Comparison of ENCODE assay signal across 10 cellular contexts in the genomic region with DNA sequence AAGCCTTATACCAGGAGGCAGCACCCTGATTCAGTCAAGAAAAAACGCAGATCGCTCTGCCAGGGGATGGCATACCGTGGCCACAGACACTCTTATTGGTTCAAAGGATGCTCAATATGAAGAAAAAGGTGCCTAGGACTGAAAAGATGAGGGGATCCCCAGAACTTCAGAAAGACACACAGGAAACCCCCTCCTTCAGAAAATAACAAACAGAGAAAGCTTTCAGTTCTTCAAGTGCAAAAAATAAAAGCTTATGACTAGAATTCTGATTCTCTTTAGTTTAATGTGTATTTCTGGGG. TPM values are rescaled to one million over a fixed set of nuclear protein-coding genes. Genes with fewer than 3 reads are reported as not detected.
DNase-seq lines count a peak whose midpoint lies in the region; ATAC-seq and TF ChIP-seq lines count a peak whose summit lies in the region.
"Had no signal": no experiment of that assay in that cellular context is flagged by ENCODE, and none has a peak within 500 bp of the region (broad histone marks: within the 10 kb centered on the region; RNA-seq: fewer than 3 reads in every experiment).

No MANE protein-coding gene starts in this region.

- peaks cover 12% of the 10 kb centered on the region for H3K4me1 Mint-ChIP-seq in activated T-helper 17 cell treated with anti-CD3 and anti-CD28 coated beads, Interleukin-2, amount 50 U/mL, for 72 hours
- H3K4me1 Mint-ChIP-seq in Calu3 (ENCODE audit: low read depth, unreplicated experiment): no peaks in the 10 kb centered on the region

- no peak for TF ChIP-seq POLR2A in body of pancreas (IDR thresholded peaks at IDR 0.05)

- CTCF ChIA-PET in Calu3 (lab: Charles Lee): no interaction called here

- intact Hi-C loops in body of pancreas (cut with DNase I): no loop called here
- intact Hi-C loops in Calu3 (cut with micrococcal nuclease; ENCODE audit: unreplicated experiment): no loop called here

- H3K27me3 ChIP-seq in body of pancreas: no peaks in the 10 kb centered on the region

- H3K36me3 Mint-ChIP-seq in activated T-helper 17 cell treated with anti-CD3 and anti-CD28 coated beads, Interleukin-2, amount 50 U/mL, for 72 hours (ENCODE audit: low read depth): no peaks in the 10 kb centered on the region
- no peaks in the 10 kb centered on the region for H3K36me3 Mint-ChIP-seq in Calu3 (ENCODE audit: insufficient read depth, unreplicated experiment)

- H3K36me3 ChIP-seq in body of pancreas (replicated peaks in 1 of 2; ENCODE audit: insufficient read depth in 1 of 2, low read depth in 2 of 2): no peaks in the 10 kb centered on the region

- H3K4me1 ChIP-seq in body of pancreas: no peaks in the 10 kb centered on the region

- ATAC-seq in HG03378 (IDR thresholded peaks at IDR 0.05; ENCODE audit: unreplicated experiment) (peak; percentile 62), body of pancreas (no peak)
- ATAC-seq in activated T-helper 17 cell treated with anti-CD3 and anti-CD28 coated beads, Interleukin-2, amount 50 U/mL, for 72 hours (replicated peaks): peak; percentile 87

- peak overlapping the region; percentile 36 for H3K4me3 Mint-ChIP-seq in activated T-helper 17 cell treated with anti-CD3 and anti-CD28 coated beads, Interleukin-2, amount 50 U/mL, for 72 hours
- H3K4me3 Mint-ChIP-seq in Calu3 (ENCODE audit: low read depth, unreplicated experiment): no peak overlapping the region

- H3K4me3 ChIP-seq in body of pancreas: no peak overlapping the region

- no peaks in the 10 kb centered on the region for H3K9me3 ChIP-seq in body of pancreas

- DNase-seq in activated gamma-delta T cell treated with Interleukin-2 at 50 U/mL for 16 hours (peak; percentile 39), activated gamma-delta T cell (lab: John Stamatoyannopoulos, UW) (no peak), medulla oblongata (ENCODE audit: extremely low spot score) (no peak), RPMI8226 (no peak), body of pancreas (no peak), Calu3 (no peak)
- DNase-seq: islet precursor cell had no signal

- H3K27ac Mint-ChIP-seq in activated T-helper 17 cell treated with anti-CD3 and anti-CD28 coated beads, Interleukin-2, amount 50 U/mL, for 72 hours: peak overlapping the region; percentile 72
- no peak overlapping the region for H3K27ac Mint-ChIP-seq in Calu3 (ENCODE audit: unreplicated experiment)

- WGBS in body of pancreas, 2 donors: 70 to 71% methylated on average over 3 of the region's 3 CpGs

- TF ChIP-seq CTCF in body of pancreas (IDR thresholded peaks at IDR 0.05) (no peak), Calu3 (IDR thresholded peaks at IDR 0.05; ENCODE audit: unreplicated experiment) (no peak)

- H3K9me3 Mint-ChIP-seq in activated T-helper 17 cell treated with anti-CD3 and anti-CD28 coated beads, Interleukin-2, amount 50 U/mL, for 72 hours: no peaks in the 10 kb centered on the region
- H3K9me3 Mint-ChIP-seq in Calu3 (ENCODE audit: low read depth, unreplicated experiment): no peaks in the 10 kb centered on the region

- H3K27ac ChIP-seq in body of pancreas: no peak overlapping the region
- H3K27ac ChIP-seq: RWPE1 had no signal

- BruUV-seq in Calu3 (replicated peaks; lab: Mats Ljungman, UMichigan): no TSS peak

- H3K27me3 Mint-ChIP-seq in activated T-helper 17 cell treated with anti-CD3 and anti-CD28 coated beads, Interleukin-2, amount 50 U/mL, for 72 hours: peaks cover 9% of the 10 kb centered on the region
- H3K27me3 Mint-ChIP-seq in Calu3 (ENCODE audit: unreplicated experiment): peaks cover 25% of the 10 kb centered on the region

RNA-seq across cellular contexts. Expression of gene MYB, which starts 17.7 kb away (rescaled TPM):
- total RNA-seq in activated T-helper 17 cell treated with anti-CD3 and anti-CD28 coated beads, Interleukin-2, amount 50 U/mL, for 72 hours: 10 to 100 TPM; 29.9 to 81.5 TPM
- total RNA-seq in body of pancreas: not detected
- total RNA-seq in Calu3 (2022): 1.5 and 3.1 TPM in 2 replicates
